24 cellular contexts compared by ENCODE assay signal in the genomic region with DNA sequence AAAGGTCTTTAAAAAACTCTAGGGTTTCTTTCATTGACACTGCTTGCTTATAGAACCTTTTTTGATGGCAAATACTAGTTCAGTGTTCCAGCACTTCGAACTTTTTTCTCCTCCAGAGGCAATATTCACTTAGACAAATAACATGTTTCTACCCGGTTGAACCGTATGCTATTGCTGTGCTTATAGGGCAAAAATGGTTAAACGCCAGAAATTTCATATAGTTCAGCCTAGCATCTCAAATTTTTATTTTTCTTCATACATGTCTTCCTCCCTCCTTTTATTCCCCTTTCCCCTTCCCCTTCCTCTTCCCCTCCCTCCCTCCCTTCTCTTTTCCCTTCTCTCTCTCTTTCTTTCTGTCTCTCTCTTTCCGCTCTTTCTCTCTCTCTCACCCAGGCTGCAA.
"Had no signal": no experiment of that assay in that cellular context is flagged by ENCODE, and none has a peak within 500 bp of the region (broad histone marks: within the 10 kb centered on the region; RNA-seq: fewer than 3 reads in every experiment).

No MANE protein-coding gene starts in this region.

- H3K4me1 Mint-ChIP-seq: activated B cell treated with CpG ODN at 0.5 μM for 24 hours; activated T-helper 17 cell treated with anti-CD3 and anti-CD28 coated beads, Interleukin-2, amount 50 U/mL, for 72 hours; T-helper 17 cell had no signal

- H3K27me3 Mint-ChIP-seq: activated B cell treated with CpG ODN at 0.5 μM for 24 hours; activated CD8-positive, alpha-beta T cell treated with anti-CD3 and anti-CD28 coated beads for 36 hours; activated naive CD8-positive, alpha-beta T cell; activated T-helper 17 cell treated with anti-CD3 and anti-CD28 coated beads, Interleukin-2, amount 50 U/mL, for 72 hours; T-helper 17 cell had no signal

- H3K4me1 ChIP-seq: body of pancreas, colonic mucosa had no signal

- H3K27me3 ChIP-seq: body of pancreas, colonic mucosa had no signal

- H3K27ac ChIP-seq: body of pancreas, colonic mucosa, WERI-Rb-1 had no signal

- H3K9me3 Mint-ChIP-seq: activated B cell treated with CpG ODN at 0.5 μM for 24 hours; activated T-cell treated with anti-CD3 and anti-CD28 coated beads, Interleukin-2, amount 50 U/mL, for 4 hours; activated T-helper 17 cell treated with anti-CD3 and anti-CD28 coated beads, Interleukin-2, amount 50 U/mL, for 72 hours had no signal

- DNase-seq: activated B cell treated with CpG ODN at 0.5 μM for 24 hours; activated CD4-positive, alpha-beta T cell treated with anti-CD3 and anti-CD28 coated beads for 48 hours; activated CD4-positive, alpha-beta T cell treated with anti-CD3 and anti-CD28 coated beads, Interleukin-2, amount 50 U/mL, for 1 hour; activated CD4-positive, alpha-beta T cell treated with anti-CD3 and anti-CD28 coated beads, Interleukin-2, amount 50 U/mL, for 48 hours; activated CD8-positive, alpha-beta memory T cell treated with anti-CD3 and anti-CD28 coated beads for 24 hours; activated CD8-positive, alpha-beta T cell treated with anti-CD3 and anti-CD28 coated beads for 36 hours; activated effector memory CD4-positive, alpha-beta T cell treated with Interleukin-2 at 50 U/mL for 16 hours; activated gamma-delta T cell treated with Interleukin-2 at 50 U/mL for 16 hours; activated naive CD4-positive, alpha-beta T cell treated with anti-CD3 and anti-CD28 coated beads, Interleukin-2, amount 50 U/mL, for 16 hours; activated naive CD4-positive, alpha-beta T cell treated with Interleukin-2 at 50 U/mL for 16 hours; activated T-cell treated with anti-CD3 and anti-CD28 coated beads, Interleukin-2, amount 50 U/mL, for 4 hours; amniotic stem cell; anterior cingulate cortex; body of pancreas; caudate nucleus; colonic mucosa; effector CD8-positive, alpha-beta T cell; T-helper 1 cell; T-helper 17 cell; T1000; WERI-Rb-1 had no signal

- H3K36me3 ChIP-seq: colonic mucosa, WERI-Rb-1 had no signal

- H3K9me3 ChIP-seq: body of pancreas, colonic mucosa had no signal

- H3K4me3 ChIP-seq: body of pancreas, colonic mucosa had no signal

- H3K4me3 Mint-ChIP-seq: activated B cell treated with CpG ODN at 0.5 μM for 24 hours; activated CD8-positive, alpha-beta T cell treated with anti-CD3 and anti-CD28 coated beads for 36 hours; activated naive CD8-positive, alpha-beta T cell; activated T-cell treated with anti-CD3 and anti-CD28 coated beads, Interleukin-2, amount 50 U/mL, for 4 hours; activated T-helper 17 cell treated with anti-CD3 and anti-CD28 coated beads, Interleukin-2, amount 50 U/mL, for 72 hours; T-helper 17 cell; T-helper 2 cell treated with Interferon-gamma antibody and Interleukin-4, amounts not matched to agents 5 μg/mL and 100 μg/mL, for 36 hours had no signal

- H3K27ac Mint-ChIP-seq: activated B cell treated with CpG ODN at 0.5 μM for 24 hours; activated CD8-positive, alpha-beta T cell treated with anti-CD3 and anti-CD28 coated beads for 36 hours; activated naive CD8-positive, alpha-beta T cell; activated T-helper 17 cell treated with anti-CD3 and anti-CD28 coated beads, Interleukin-2, amount 50 U/mL, for 72 hours; T-helper 17 cell; T-helper 2 cell treated with Interferon-gamma antibody and Interleukin-4, amounts not matched to agents 5 μg/mL and 100 μg/mL, for 36 hours had no signal

- H3K36me3 Mint-ChIP-seq: activated naive CD8-positive, alpha-beta T cell had no signal
